Comparison of ENCODE assay signal across 8 cellular contexts in genomic region chr5:35926389-35927051, GRCh38. TPM values are rescaled to one million over a fixed set of nuclear protein-coding genes. Genes with fewer than 3 reads are reported as not detected.
DNase-seq lines count a peak whose midpoint lies in the region; ATAC-seq and TF ChIP-seq lines count a peak whose summit lies in the region.

No MANE protein-coding gene starts in this region.

- H3K4me1 ChIP-seq in GM23248 (ENCODE audit: insufficient read depth) (peaks cover 23% of the 10 kb centered on the region), gastrocnemius medialis (no peaks in the 10 kb centered on the region)

- peak overlapping the region; percentile 44 for H3K4me3 ChIP-seq in GM23248
- H3K4me3 ChIP-seq in SU-DHL-6 (ENCODE audit: insufficient read depth, low read length, poor library complexity, severe bottlenecking), result no peak overlapping the region
- no peak overlapping the region for H3K4me3 ChIP-seq in gastrocnemius medialis

- H4K20me1 ChIP-seq in GM23248 (ENCODE audit: insufficient read depth) (no peaks in the 10 kb centered on the region), SU-DHL-6 (ENCODE audit: low read depth, low read length) (no peaks in the 10 kb centered on the region)

- H3K27ac ChIP-seq in GM23248 (no peak overlapping the region), SU-DHL-6 (ENCODE audit: low read depth, low read length) (no peak overlapping the region), gastrocnemius medialis (no peak overlapping the region)

- peak overlapping the region; percentile 46 for H3K4me2 ChIP-seq in GM23248 (ENCODE audit: unreplicated experiment)
- H3K4me2 ChIP-seq in SU-DHL-6 (ENCODE audit: low read depth, low read length, poor library complexity, severe bottlenecking), result no peak overlapping the region

- DNase-seq in ELF-1 (ENCODE audit: low read depth, low spot score) (peak; percentile 57), GM23248 (peak; percentile 59), MV-4-11 (lab: John Stamatoyannopoulos, UW) (peak; percentile 61), amniotic stem cell (lab: John Stamatoyannopoulos, UW) (peak; percentile 10), hepatic stellate cell (ENCODE audit: low spot score) (peak; percentile 50), gastrocnemius medialis (no peak)

- intact Hi-C loops in gastrocnemius medialis (cut with DNase I; ENCODE audit: low total_unique reads), result loop anchor here (2.0 to 10.0 kb wide), 2 partner anchors 150 to 312 kb away; partner anchors contain the start of gene SPEF2

- TF ChIP-seq POLR2A in gastrocnemius medialis (IDR thresholded peaks at IDR 0.05), result no peak

- peak; percentile 61 to 63 for ATAC-seq in gastrocnemius medialis
- ATAC-seq in HG03135 (IDR thresholded peaks at IDR 0.05; ENCODE audit: unreplicated experiment), result no peak

- TF ChIP-seq CTCF in SU-DHL-6 (IDR thresholded peaks at IDR 0.05; ENCODE audit: insufficient read depth, low read length, poor library complexity, severe bottlenecking) (peak; percentile 69), gastrocnemius medialis (IDR thresholded peaks at IDR 0.05 in 4 of 5, conservative IDR thresholded peaks at IDR 0.05 in 1 of 5) (peak; percentile 60 to 77 (median 67))

- H3K9me2 ChIP-seq in GM23248 (ENCODE audit: insufficient read depth) (no peaks in the 10 kb centered on the region), SU-DHL-6 (replicated peaks; ENCODE audit: insufficient read depth, low read length) (no peaks in the 10 kb centered on the region)

- in situ Hi-C loops in GM23248 (cut with MboI), result loop anchor here (10.0 to 25.0 kb wide), 3 partner anchors 152 to 832 kb away; no protein-coding TSS in a partner anchor
- in situ Hi-C loops in gastrocnemius medialis (cut with MboI; ENCODE audit: low sequenced_read_pairs in 4 of 4), result loop anchor here in 2 of 4 donors (5.0 to 10.0 kb wide), 2 partner anchors 149 to 152 kb away; no protein-coding TSS in a partner anchor

- peaks cover 23% of the 10 kb centered on the region for H3F3A ChIP-seq in GM23248 (ENCODE audit: insufficient read depth)
- H3F3A ChIP-seq in SU-DHL-6 (ENCODE audit: insufficient read depth), result no peaks in the 10 kb centered on the region

- H2AFZ ChIP-seq in GM23248 (peak overlapping the region; percentile 57), SU-DHL-6 (ENCODE audit: low read depth, low read length, severe bottlenecking) (no peak overlapping the region)

- H3K9me3 ChIP-seq in GM23248 (ENCODE audit: low read depth) (no peaks in the 10 kb centered on the region), SU-DHL-6 (ENCODE audit: insufficient read depth, low read length) (no peaks in the 10 kb centered on the region), gastrocnemius medialis (no peaks in the 10 kb centered on the region)

- H3K9ac ChIP-seq in GM23248 (no peak overlapping the region), SU-DHL-6 (ENCODE audit: low read length) (no peak overlapping the region)

- H3K36me3 ChIP-seq in GM23248 (ENCODE audit: low read depth) (no peaks in the 10 kb centered on the region), SU-DHL-6 (ENCODE audit: low read length) (no peaks in the 10 kb centered on the region), gastrocnemius medialis (no peaks in the 10 kb centered on the region)

- H3K79me2 ChIP-seq in GM23248 (ENCODE audit: insufficient read depth) (no peaks in the 10 kb centered on the region), SU-DHL-6 (ENCODE audit: insufficient read depth, low read length) (no peaks in the 10 kb centered on the region)

- WGBS in GM23248 (ENCODE audit: low coverage in 1 of 2, low lambda C conversion rate in 2 of 2, missing lambda C conversion rate in 2 of 2), 2 experiments, result 24 to 25% methylated on average over 13 of the region's 13 CpGs

- H3K27me3 ChIP-seq in GM23248 (replicated peaks; ENCODE audit: insufficient read depth) (peaks cover 27% of the 10 kb centered on the region), SU-DHL-6 (ENCODE audit: low read length) (no peaks in the 10 kb centered on the region), gastrocnemius medialis (peaks cover 4 to 14% (median 13%) of the 10 kb centered on the region in 3 donors)

RNA-seq across cellular contexts. Expression of gene CAPSL, which starts 11.9 kb away (rescaled TPM):
- total RNA-seq in GM23248 (2014; rRNA removed; shearing (Covaris generic)), result 4.5 TPM in 1 of 2 replicates, not detected in the other
- polyA plus RNA-seq in GM23248 (2016; fragmentation: Nextera tagmentation; extraction: Ambion mirVana), result 0.19 and 0.47 TPM in 2 replicates
- not detected for total RNA-seq in gastrocnemius medialis

Comparison
In these comparisons a context has a peak if more than half of its experiments do, and no peak if none do; other contexts are left out.
1. DNase-seq: peak in ELF-1 (single experiment), GM23248 (single experiment), MV-4-11 (single experiment), amniotic stem cell (single experiment) and hepatic stellate cell (single experiment); none in gastrocnemius medialis (0 of 2).